26 cellular contexts compared by ENCODE assay signal in the genomic region with DNA sequence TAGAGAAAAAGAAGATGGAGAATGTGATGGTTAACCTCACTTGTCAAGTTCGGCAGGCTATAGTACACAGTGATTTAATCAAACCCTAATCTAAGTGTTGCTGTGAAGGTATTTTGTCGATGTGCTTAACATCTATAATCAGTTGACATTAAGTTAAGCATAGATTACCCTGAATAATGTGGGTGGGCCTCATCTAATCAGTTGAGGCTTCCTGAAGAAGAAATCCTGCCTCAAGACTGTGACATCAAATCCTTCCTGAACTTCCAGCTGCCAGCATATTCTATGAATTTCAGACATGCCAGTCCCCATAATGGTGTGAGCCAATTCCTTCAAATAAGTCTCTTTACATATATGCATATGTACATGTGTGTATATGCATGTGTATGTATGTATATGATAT.
"Had no signal": no experiment of that assay in that cellular context is flagged by ENCODE, and none has a peak within 500 bp of the region (broad histone marks: within the 10 kb centered on the region; RNA-seq: fewer than 3 reads in every experiment).

No MANE protein-coding gene starts in this region.

- FAIRE-seq: urothelium cell line had no signal

- H3K36me3 ChIP-seq: stomach, suprapubic skin, thoracic aorta, thyroid gland, tibial artery, tibial nerve, transverse colon, upper lobe of left lung, upper lobe of right lung, uterus, vagina had no signal

- H3K27me3 ChIP-seq: stomach, suprapubic skin, testis, thyroid gland, tibial artery, tibial nerve, transverse colon, upper lobe of left lung, upper lobe of right lung, uterus, vagina had no signal

- H3K27ac ChIP-seq: stomach, suprapubic skin, testis, thoracic aorta, thyroid gland, tibial artery, tibial nerve, transverse colon, upper lobe of left lung, upper lobe of right lung, uterus, vagina had no signal

- ATAC-seq: stimulated activated effector memory CD8-positive, alpha-beta T cell treated with anti-CD3 and anti-CD28 coated beads, Interleukin-12 subunit alpha, Interleukin-12 subunit beta, amount 100 ng/mL, for 72 hours; stimulated activated memory B cell treated with anti-CD40 and anti-IgM and Interleukin-4, amounts not matched to agents 10 μg/mL and 1 μg/mL and 100 μg/mL, for 72 hours; stimulated activated naive B cell treated with anti-CD40 and anti-IgM and Interleukin-4, amounts not matched to agents 10 μg/mL and 1 μg/mL and 100 μg/mL, for 72 hours; stimulated activated naive CD8-positive, alpha-beta T cell treated with anti-CD3 and anti-CD28 coated beads, Interleukin-15, amount 100 ng/mL, for 72 hours; stimulated activated naive CD8-positive, alpha-beta T cell treated with anti-CD3 and anti-CD28 coated beads, Interleukin-15, Interleukin-2, amounts not matched to agents 100 U/mL and 50 U/mL, for 24 hours; upper lobe of right lung had no signal

- H3K4me3 ChIP-seq: stomach, suprapubic skin, testis, thoracic aorta, thyroid gland, tibial artery, tibial nerve, transverse colon, upper lobe of left lung, upper lobe of right lung, uterus, vagina had no signal

- H3K4me1 ChIP-seq: stomach, suprapubic skin, testis, thyroid gland, tibial artery, tibial nerve, transverse colon, upper lobe of left lung, upper lobe of right lung, uterus, vagina had no signal

- H3K9me3 ChIP-seq: suprapubic skin, testis, thoracic aorta, thyroid gland, tibial artery, tibial nerve, transverse colon, upper lobe of left lung, upper lobe of right lung, uterus, vagina had no signal

- DNase-seq: stimulated activated CD4-positive, alpha-beta T cell treated with anti-CD3 and anti-CD28 coated beads, Interleukin-2, amount 100 ng/mL, for 48 hours; stimulated activated CD4-positive, alpha-beta T cell treated with anti-CD3 and anti-CD28 coated beads, Interleukin-4, amount 100 ng/mL, for 1 hour; stimulated activated CD4-positive, alpha-beta T cell treated with anti-CD3 and anti-CD28 coated beads, Interleukin-4, amount 100 ng/mL, for 24 hours; stimulated activated CD4-positive, alpha-beta T cell treated with anti-CD3 and anti-CD28 coated beads, Interleukin-4, amount 100 ng/mL, for 4 hours; stimulated activated CD8-positive, alpha-beta memory T cell treated with anti-CD3 and anti-CD28 coated beads, Interleukin-4, amount 100 ng/mL, for 48 hours; stimulated activated naive B cell treated with anti-CD40 and anti-IgM and Interleukin-4, amounts not matched to agents 10 μg/mL and 1 μg/mL and 100 μg/mL, for 72 hours; stimulated activated naive CD4-positive, alpha-beta T cell; stimulated activated naive CD4-positive, alpha-beta T cell treated with Interleukin-2 at 50 U/mL for 16 hours; stimulated activated naive CD8-positive, alpha-beta T cell treated with anti-CD3 and anti-CD28 coated beads, Interleukin-15, amount 100 ng/mL, for 72 hours; stimulated activated naive CD8-positive, alpha-beta T cell treated with anti-CD3 and anti-CD28 coated beads, Interleukin-15, Interleukin-2, amounts not matched to agents 100 U/mL and 50 U/mL, for 24 hours; stomach; substantia nigra; testis; thyroid gland; tibial artery; transverse colon; upper lobe of left lung; upper lobe of right lung; uterus had no signal
